ENCODE assay signal across 22 cellular contexts in genomic region chr16:83948914-83949723, GRCh38. TPM values are rescaled to one million over a fixed set of nuclear protein-coding genes. Genes with fewer than 3 reads are reported as not detected.
"Had no signal": no experiment of that assay in that cellular context is flagged by ENCODE, and none has a peak within 500 bp of the region (broad histone marks: within the 10 kb centered on the region; RNA-seq: fewer than 3 reads in every experiment).

No MANE protein-coding gene starts in this region.

- H3K27ac ChIP-seq: adrenal gland, KMS-11 had no signal

- H3K9ac ChIP-seq: KMS-11 had no signal

- H3K4me2 ChIP-seq: KMS-11 had no signal

- H3K36me3 ChIP-seq: adrenal gland had no signal

- H3K9me3 Mint-ChIP-seq: activated naive CD8-positive, alpha-beta T cell treated with anti-CD3 and anti-CD28 coated beads, Interleukin-2, amount 10 ng/mL, durations not matched to agents 7 days and 5 days; T-helper 1 cell treated with Interleukin-12 subunit alpha and Interleukin-12 subunit beta and Interleukin-4 antibody, amounts not matched to agents 30 μg/mL and 1 μg/mL, for 36 hours had no signal

- ATAC-seq: activated CD4-positive, CD25-positive, alpha-beta regulatory T cell treated with anti-CD3 and anti-CD28 coated beads, Interleukin-2, amount 50 U/mL, for 24 hours; activated CD8-positive, alpha-beta T cell treated with anti-CD3 and anti-CD28 coated beads, Interleukin-2, amount 10 ng/mL, durations not matched to agents 7 days and 5 days; PC-3 had no signal

- H3K27me3 ChIP-seq: adrenal gland had no signal

- H3K4me3 Mint-ChIP-seq: activated CD8-positive, alpha-beta T cell treated with anti-CD3 and anti-CD28 coated beads, Interleukin-2, amount 10 ng/mL, durations not matched to agents 7 days and 5 days; activated naive CD8-positive, alpha-beta T cell treated with anti-CD3 and anti-CD28 coated beads, Interleukin-2, amount 10 ng/mL, durations not matched to agents 7 days and 5 days; T-helper 1 cell treated with Interleukin-12 subunit alpha and Interleukin-12 subunit beta and Interleukin-4 antibody, amounts not matched to agents 30 μg/mL and 1 μg/mL, for 36 hours had no signal

- DNase-seq: activated CD4-positive, alpha-beta T cell treated with anti-CD3 and anti-CD28 coated beads for 4 hours; activated CD4-positive, alpha-beta T cell treated with anti-CD3 and anti-CD28 coated beads, Interleukin-2, amount 50 U/mL, for 4 hours; activated CD8-positive, alpha-beta memory T cell treated with anti-CD3 and anti-CD28 coated beads, Interleukin-2, amount 50 U/mL, for 48 hours; activated CD8-positive, alpha-beta T cell treated with anti-CD3 and anti-CD28 coated beads, Interleukin-2, amount 10 ng/mL, durations not matched to agents 7 days and 5 days; activated naive CD4-positive, alpha-beta T cell treated with anti-CD3 and anti-CD28 coated beads, Interleukin-2, amount 50 U/mL, for 16 hours; activated naive CD8-positive, alpha-beta T cell treated with anti-CD3 and anti-CD28 coated beads, Interleukin-2, amount 10 ng/mL, durations not matched to agents 7 days and 5 days; activated T-cell treated with anti-CD3 and anti-CD28 coated beads, Interleukin-2, amount 50 U/mL, for 1 hour; adrenal gland; anterior cingulate cortex; NCI-H1092; NCI-H1417 treated with DMSO at 0.1 percent for 48 hours; NCI-H1694; NCI-H2029; NCI-H510A treated with DMSO at 0.1 percent for 48 hours; NCI-H69; NK-92 treated with Interleukin-12 subunit alpha and Interleukin-12 subunit beta, amount 100 ng/mL, for 24 hours; PC-3; SHP77 treated with DMSO at 0.1 percent for 48 hours had no signal

- H3K9me3 ChIP-seq: adrenal gland had no signal

- H3K4me3 ChIP-seq: adrenal gland had no signal

- H3K36me3 Mint-ChIP-seq: activated naive CD8-positive, alpha-beta T cell treated with anti-CD3 and anti-CD28 coated beads, Interleukin-2, amount 10 ng/mL, durations not matched to agents 7 days and 5 days had no signal

- H3K27ac Mint-ChIP-seq: activated CD8-positive, alpha-beta T cell treated with anti-CD3 and anti-CD28 coated beads, Interleukin-2, amount 10 ng/mL, durations not matched to agents 7 days and 5 days; activated naive CD8-positive, alpha-beta T cell treated with anti-CD3 and anti-CD28 coated beads, Interleukin-2, amount 10 ng/mL, durations not matched to agents 7 days and 5 days; T-helper 1 cell treated with Interleukin-12 subunit alpha and Interleukin-12 subunit beta and Interleukin-4 antibody, amounts not matched to agents 30 μg/mL and 1 μg/mL, for 36 hours had no signal

RNA-seq across cellular contexts. Expression of gene NECAB2, which starts 18.9 kb away (rescaled TPM):
- total RNA-seq: activated CD8-positive, alpha-beta T cell treated with anti-CD3 and anti-CD28 coated beads, Interleukin-2, amount 10 ng/mL, durations not matched to agents 7 days and 5 days; activated naive CD8-positive, alpha-beta T cell treated with anti-CD3 and anti-CD28 coated beads, Interleukin-2, amount 10 ng/mL, durations not matched to agents 7 days and 5 days; SK-MEL-5 had no signal
